Comparison of ENCODE assay signal across 8 cellular contexts in genomic region chr4:76214269-76214628, GRCh38. TPM values are rescaled to one million over a fixed set of nuclear protein-coding genes. Genes with fewer than 3 reads are reported as not detected.
DNase-seq lines count a peak whose midpoint lies in the region; ATAC-seq and TF ChIP-seq lines count a peak whose summit lies in the region.

No MANE protein-coding gene starts in this region.

- ATAC-seq in HG02840 (IDR thresholded peaks at IDR 0.05; ENCODE audit: low FRiP score, unreplicated experiment) (peak; percentile 2), right lobe of liver (no peak)

- no peak for DNase-seq in GM12865 (ENCODE audit: low read depth)
- DNase-seq in right lobe of liver = no peak
- no peak for DNase-seq in type B pancreatic cell (ENCODE audit: extremely low spot score, unreplicated experiment)
- no peak for DNase-seq in T-helper 9 cell
- no peak for DNase-seq in OCI-M2 (lab: John Stamatoyannopoulos, UW; ENCODE audit: unreplicated experiment)
- DNase-seq in epidermal melanocyte (ENCODE audit: insufficient read length, low spot score) = no peak

- H3K36me3 ChIP-seq in right lobe of liver = no peaks in the 10 kb centered on the region

- H3K27me3 ChIP-seq in right lobe of liver = no peaks in the 10 kb centered on the region

- H3K4me1 ChIP-seq in right lobe of liver = peaks cover 0 to 78% (median 36%) of the 10 kb centered on the region in 4 donors

- WGBS in adipose tissue, 3 donors = 20 to 27% (median 22%) methylated on average over 5 of the region's 5 CpGs
- WGBS in right lobe of liver (ENCODE audit: insufficient coverage, low coverage, low lambda C conversion rate, missing lambda C conversion rate) = 0% methylated on average over 3 of the region's 5 CpGs

- H3K27ac ChIP-seq in adipose tissue (ENCODE audit: low read depth, low read length) = peak overlapping the region; percentile 53
- H3K27ac ChIP-seq in right lobe of liver = peak overlapping the region; percentile 92 to 99 (median 93)

- H3K4me1 Mint-ChIP-seq in type B pancreatic cell (ENCODE audit: unreplicated experiment) = peaks cover 50% of the 10 kb centered on the region

- TF ChIP-seq CTCF in GM12865 (IDR thresholded peaks at IDR 0.05; ENCODE audit: insufficient read depth, low read depth, low read length, missing control alignments) = no peak
- no peak for TF ChIP-seq CTCF in right lobe of liver (IDR thresholded peaks at IDR 0.05)
- no peak for TF ChIP-seq CTCF in type B pancreatic cell (conservative IDR thresholded peaks at IDR 0.05)

- H3K27ac Mint-ChIP-seq in type B pancreatic cell = peak overlapping the region; percentile 89

- no peaks in the 10 kb centered on the region for H3K27me3 Mint-ChIP-seq in type B pancreatic cell

- TF ChIP-seq POLR2A in right lobe of liver (IDR thresholded peaks at IDR 0.05) = no peak

- H3K4me3 ChIP-seq in GM12865 (ENCODE audit: low read depth, low read length) (peak overlapping the region; percentile 61), right lobe of liver (peak overlapping the region; percentile 63 to 80 (median 79))

- intact Hi-C loops in right lobe of liver (cut with DNase I) = loop anchor here in 1 of 2 donors (10.0 kb wide), 1 partner anchor 91 kb away; the partner anchor contains the start of gene STBD1

- no peaks in the 10 kb centered on the region for H3K9me3 ChIP-seq in right lobe of liver

- no peaks in the 10 kb centered on the region for H3K36me3 Mint-ChIP-seq in type B pancreatic cell

- no peaks in the 10 kb centered on the region for H3K9me3 Mint-ChIP-seq in type B pancreatic cell

- H3K4me3 Mint-ChIP-seq in type B pancreatic cell = peak overlapping the region; percentile 83

RNA-seq across cellular contexts. Expression of gene SCARB2, which starts 0.6 kb away (rescaled TPM):
- polyA plus RNA-seq in adipose tissue = 10 to 100 TPM; 38.5 to 64.8 (median 63.9) TPM
- total RNA-seq in right lobe of liver = 100 to 1,000 TPM; 102 to 133 (median 125) TPM
- 102 and 107 TPM in 2 replicates for total RNA-seq in type B pancreatic cell (ENCODE audit: low replicate concordance)

RNA-seq across cellular contexts. Expression of gene FAM47E, which starts 37.3 kb away (rescaled TPM):
- polyA plus RNA-seq in adipose tissue = 1 to 10 TPM; 3.3 to 9.0 (median 8.4) TPM
- total RNA-seq in right lobe of liver (1 to 10 TPM; 1.2 to 5.0 (median 2.9) TPM), type B pancreatic cell (ENCODE audit: low replicate concordance) (3.8 and 5.4 TPM in 2 replicates)
